1 cellular context compared by ENCODE assay signal in the genomic region with DNA sequence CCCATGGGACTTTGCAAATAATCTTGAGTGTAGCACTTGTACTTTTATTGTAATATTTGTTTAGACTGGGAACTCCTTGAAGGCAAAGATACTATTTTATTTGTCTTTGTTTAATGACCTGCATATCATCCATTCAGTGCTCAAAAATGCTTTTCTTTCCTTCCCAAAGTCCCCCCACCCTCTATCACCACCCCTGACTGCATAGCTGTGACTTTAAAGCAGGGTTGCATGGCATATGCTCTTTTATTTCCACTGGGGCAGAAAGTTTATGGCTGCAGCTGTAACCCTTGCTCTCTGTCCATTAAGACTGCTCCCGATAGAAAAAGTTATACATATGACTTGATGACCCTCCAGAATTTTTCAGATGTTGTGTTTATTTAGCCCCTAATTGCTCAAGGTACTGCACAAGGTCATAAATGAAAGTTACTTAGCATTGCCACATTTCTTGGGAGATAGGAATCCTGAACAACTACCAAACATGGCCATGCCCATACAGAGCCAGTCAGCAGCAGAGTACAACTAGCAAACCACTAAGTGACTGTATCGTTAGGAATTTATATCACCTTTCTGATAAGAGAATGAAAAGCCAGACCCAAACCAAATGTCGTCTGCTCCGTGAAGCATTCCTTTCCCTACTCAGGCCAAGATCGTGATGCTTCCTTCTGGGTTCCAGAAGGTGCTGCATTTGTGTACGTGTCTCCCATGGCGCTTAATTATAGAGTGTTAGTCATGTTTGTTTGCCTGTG.
TF ChIP-seq lines count a peak whose summit lies in the region.

No MANE protein-coding gene starts in this region.

TF ChIP-seq in GM23338, 12 proteins besides CTCF, POLR2A, EP300 and RAD21 (continued from another document):
- TF ChIP-seq ZNF462 (CRISPR knock-in tag; IDR thresholded peaks at IDR 0.05) (no peak), ZNF114 (CRISPR knock-in tag; IDR thresholded peaks at IDR 0.05) (no peak), EZH2phosphoT487 (IDR thresholded peaks at IDR 0.05; ENCODE audit: unreplicated experiment) (no peak), EZH2 (IDR thresholded peaks at IDR 0.05; ENCODE audit: low read depth, unreplicated experiment) (no peak), ZNF331 (CRISPR knock-in tag; IDR thresholded peaks at IDR 0.05; ENCODE audit: low read depth) (no peak), JUNB (IDR thresholded peaks at IDR 0.05; ENCODE audit: unreplicated experiment) (no peak)
- TF ChIP-seq, protein P1, sequence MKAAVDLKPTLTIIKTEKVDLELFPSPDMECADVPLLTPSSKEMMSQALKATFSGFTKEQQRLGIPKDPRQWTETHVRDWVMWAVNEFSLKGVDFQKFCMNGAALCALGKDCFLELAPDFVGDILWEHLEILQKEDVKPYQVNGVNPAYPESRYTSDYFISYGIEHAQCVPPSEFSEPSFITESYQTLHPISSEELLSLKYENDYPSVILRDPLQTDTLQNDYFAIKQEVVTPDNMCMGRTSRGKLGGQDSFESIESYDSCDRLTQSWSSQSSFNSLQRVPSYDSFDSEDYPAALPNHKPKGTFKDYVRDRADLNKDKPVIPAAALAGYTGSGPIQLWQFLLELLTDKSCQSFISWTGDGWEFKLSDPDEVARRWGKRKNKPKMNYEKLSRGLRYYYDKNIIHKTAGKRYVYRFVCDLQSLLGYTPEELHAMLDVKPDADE (IDR thresholded peaks at IDR 0.05) = no peak
